ENCODE assay signal across 1 cellular context in genomic region chr15:73628102-73628501, GRCh38.
TF ChIP-seq lines count a peak whose summit lies in the region.

No MANE protein-coding gene starts in this region.

TF ChIP-seq in HepG2, 621 proteins besides CTCF, POLR2A, EP300 and RAD21:
- TF ChIP-seq ISL2 (CRISPR knock-in tag; IDR thresholded peaks at IDR 0.05) (no peak), FOXP1 (IDR thresholded peaks at IDR 0.05) (no peak), FOXP1 (CRISPR knock-in tag; IDR thresholded peaks at IDR 0.05) (peak; percentile 23; the same call in 1 of the 2 replicates), TCF7 (IDR thresholded peaks at IDR 0.05; ENCODE audit: low read depth) (peak; percentile 48; the same call in 1 of the 2 replicates), NR2F6 (IDR thresholded peaks at IDR 0.05) (no peak; the same call in 1 of the 2 replicates), NR2F6 (CRISPR knock-in tag; IDR thresholded peaks at IDR 0.05) (peak; percentile 16; the same call in 1 of the 2 replicates), ZBTB20 (CRISPR knock-in tag; IDR thresholded peaks at IDR 0.05; ENCODE audit: borderline replicate concordance, low read depth) (no peak), KLF15 (CRISPR knock-in tag; IDR thresholded peaks at IDR 0.05; ENCODE audit: borderline replicate concordance) (no peak), FOXA3 (CRISPR knock-in tag; IDR thresholded peaks at IDR 0.05) (peak; percentile 46; the same call in 1 of the 2 replicates), GATAD2A (CRISPR knock-in tag; IDR thresholded peaks at IDR 0.05) (peak; percentile 37), ZNF710 (CRISPR knock-in tag; IDR thresholded peaks at IDR 0.05; ENCODE audit: borderline replicate concordance) (peak; percentile 71; the same call in 1 of the 2 replicates), SOX5 (CRISPR knock-in tag; IDR thresholded peaks at IDR 0.05; ENCODE audit: borderline replicate concordance) (peak; percentile 35; the same call in 1 of the 2 replicates), KAT7 (CRISPR knock-in tag; IDR thresholded peaks at IDR 0.05; ENCODE audit: borderline replicate concordance) (no peak), ELF3 (CRISPR knock-in tag; IDR thresholded peaks at IDR 0.05) (0 out of 2 replicates have a peak, but pooled peaks have one; percentile 43), SAP130 (CRISPR knock-in tag; IDR thresholded peaks at IDR 0.05; ENCODE audit: low read depth) (peak; percentile 72), ARID5B (CRISPR knock-in tag; IDR thresholded peaks at IDR 0.05) (peak; percentile 73), SOX13 (IDR thresholded peaks at IDR 0.05) (no peak), SOX13 (CRISPR knock-in tag; conservative IDR thresholded peaks at IDR 0.05 in 1 of 2, IDR thresholded peaks at IDR 0.05 in 1 of 2) (peak in 1 of 2 experiments; percentile 44; a peak in 1 of 4 replicates), ZNF883 (CRISPR knock-in tag; IDR thresholded peaks at IDR 0.05; ENCODE audit: not compliant biosample characterization) (no peak)
- TF ChIP-seq, protein P1, sequence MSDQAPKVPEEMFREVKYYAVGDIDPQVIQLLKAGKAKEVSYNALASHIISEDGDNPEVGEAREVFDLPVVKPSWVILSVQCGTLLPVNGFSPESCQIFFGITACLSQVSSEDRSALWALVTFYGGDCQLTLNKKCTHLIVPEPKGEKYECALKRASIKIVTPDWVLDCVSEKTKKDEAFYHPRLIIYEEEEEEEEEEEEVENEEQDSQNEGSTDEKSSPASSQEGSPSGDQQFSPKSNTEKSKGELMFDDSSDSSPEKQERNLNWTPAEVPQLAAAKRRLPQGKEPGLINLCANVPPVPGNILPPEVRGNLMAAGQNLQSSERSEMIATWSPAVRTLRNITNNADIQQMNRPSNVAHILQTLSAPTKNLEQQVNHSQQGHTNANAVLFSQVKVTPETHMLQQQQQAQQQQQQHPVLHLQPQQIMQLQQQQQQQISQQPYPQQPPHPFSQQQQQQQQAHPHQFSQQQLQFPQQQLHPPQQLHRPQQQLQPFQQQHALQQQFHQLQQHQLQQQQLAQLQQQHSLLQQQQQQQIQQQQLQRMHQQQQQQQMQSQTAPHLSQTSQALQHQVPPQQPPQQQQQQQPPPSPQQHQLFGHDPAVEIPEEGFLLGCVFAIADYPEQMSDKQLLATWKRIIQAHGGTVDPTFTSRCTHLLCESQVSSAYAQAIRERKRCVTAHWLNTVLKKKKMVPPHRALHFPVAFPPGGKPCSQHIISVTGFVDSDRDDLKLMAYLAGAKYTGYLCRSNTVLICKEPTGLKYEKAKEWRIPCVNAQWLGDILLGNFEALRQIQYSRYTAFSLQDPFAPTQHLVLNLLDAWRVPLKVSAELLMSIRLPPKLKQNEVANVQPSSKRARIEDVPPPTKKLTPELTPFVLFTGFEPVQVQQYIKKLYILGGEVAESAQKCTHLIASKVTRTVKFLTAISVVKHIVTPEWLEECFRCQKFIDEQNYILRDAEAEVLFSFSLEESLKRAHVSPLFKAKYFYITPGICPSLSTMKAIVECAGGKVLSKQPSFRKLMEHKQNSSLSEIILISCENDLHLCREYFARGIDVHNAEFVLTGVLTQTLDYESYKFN (CRISPR knock-in tag; conservative IDR thresholded peaks at IDR 0.05) = peak; percentile 61
- TF ChIP-seq, protein P2, sequence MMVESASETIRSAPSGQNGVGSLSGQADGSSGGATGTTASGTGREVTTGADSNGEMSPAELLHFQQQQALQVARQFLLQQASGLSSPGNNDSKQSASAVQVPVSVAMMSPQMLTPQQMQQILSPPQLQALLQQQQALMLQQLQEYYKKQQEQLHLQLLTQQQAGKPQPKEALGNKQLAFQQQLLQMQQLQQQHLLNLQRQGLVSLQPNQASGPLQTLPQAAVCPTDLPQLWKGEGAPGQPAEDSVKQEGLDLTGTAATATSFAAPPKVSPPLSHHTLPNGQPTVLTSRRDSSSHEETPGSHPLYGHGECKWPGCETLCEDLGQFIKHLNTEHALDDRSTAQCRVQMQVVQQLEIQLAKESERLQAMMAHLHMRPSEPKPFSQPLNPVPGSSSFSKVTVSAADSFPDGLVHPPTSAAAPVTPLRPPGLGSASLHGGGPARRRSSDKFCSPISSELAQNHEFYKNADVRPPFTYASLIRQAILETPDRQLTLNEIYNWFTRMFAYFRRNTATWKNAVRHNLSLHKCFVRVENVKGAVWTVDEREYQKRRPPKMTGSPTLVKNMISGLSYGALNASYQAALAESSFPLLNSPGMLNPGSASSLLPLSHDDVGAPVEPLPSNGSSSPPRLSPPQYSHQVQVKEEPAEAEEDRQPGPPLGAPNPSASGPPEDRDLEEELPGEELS (CRISPR knock-in tag; IDR thresholded peaks at IDR 0.05) = peak; percentile 40
